In the genomic region with DNA sequence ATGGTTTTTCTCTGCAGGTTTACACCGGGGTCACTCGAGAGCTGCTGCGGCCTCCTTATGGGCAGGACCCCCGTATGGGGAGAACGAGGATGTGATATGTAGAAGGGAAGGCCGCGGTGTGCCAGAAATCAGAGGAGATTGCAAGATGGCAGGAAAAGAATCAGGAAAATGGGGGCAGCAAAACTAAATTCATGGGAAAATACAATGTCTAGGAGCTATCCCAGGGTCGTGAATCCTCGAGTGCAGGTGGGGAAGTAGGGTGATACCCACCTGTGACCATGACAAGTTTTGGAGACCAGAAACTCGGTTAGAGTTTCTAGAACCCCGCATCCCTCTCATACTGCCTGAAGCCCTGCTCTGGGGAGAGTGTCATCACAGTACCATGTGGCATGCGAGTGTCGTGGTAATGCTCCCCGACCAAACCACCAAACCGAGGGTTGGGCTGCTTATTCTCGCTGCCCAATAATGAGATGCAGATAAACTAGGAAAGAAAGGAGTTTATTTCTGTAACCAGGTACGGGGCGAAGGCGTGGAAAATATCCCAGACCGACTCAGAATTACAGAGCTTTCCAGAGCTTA, we compare ENCODE assay signal across 1 cellular context.
TF ChIP-seq lines count a peak whose summit lies in the region.

No MANE protein-coding gene starts in this region.

TF ChIP-seq in K562, 482 proteins besides CTCF, POLR2A, EP300 and RAD21:
- TF ChIP-seq TAF1 (IDR thresholded peaks at IDR 0.05; ENCODE audit: control insufficient read depth, extremely low read depth, insufficient read depth, low read length, severe bottlenecking) = peak; percentile 15
- TF ChIP-seq POLR2AphosphoS5 (IDR thresholded peaks at IDR 0.05; ENCODE audit: control insufficient read depth, insufficient read depth, low read depth, low read length) = peak; percentile 46; the same call in 1 of the 2 replicates
- TF ChIP-seq, protein P1, sequence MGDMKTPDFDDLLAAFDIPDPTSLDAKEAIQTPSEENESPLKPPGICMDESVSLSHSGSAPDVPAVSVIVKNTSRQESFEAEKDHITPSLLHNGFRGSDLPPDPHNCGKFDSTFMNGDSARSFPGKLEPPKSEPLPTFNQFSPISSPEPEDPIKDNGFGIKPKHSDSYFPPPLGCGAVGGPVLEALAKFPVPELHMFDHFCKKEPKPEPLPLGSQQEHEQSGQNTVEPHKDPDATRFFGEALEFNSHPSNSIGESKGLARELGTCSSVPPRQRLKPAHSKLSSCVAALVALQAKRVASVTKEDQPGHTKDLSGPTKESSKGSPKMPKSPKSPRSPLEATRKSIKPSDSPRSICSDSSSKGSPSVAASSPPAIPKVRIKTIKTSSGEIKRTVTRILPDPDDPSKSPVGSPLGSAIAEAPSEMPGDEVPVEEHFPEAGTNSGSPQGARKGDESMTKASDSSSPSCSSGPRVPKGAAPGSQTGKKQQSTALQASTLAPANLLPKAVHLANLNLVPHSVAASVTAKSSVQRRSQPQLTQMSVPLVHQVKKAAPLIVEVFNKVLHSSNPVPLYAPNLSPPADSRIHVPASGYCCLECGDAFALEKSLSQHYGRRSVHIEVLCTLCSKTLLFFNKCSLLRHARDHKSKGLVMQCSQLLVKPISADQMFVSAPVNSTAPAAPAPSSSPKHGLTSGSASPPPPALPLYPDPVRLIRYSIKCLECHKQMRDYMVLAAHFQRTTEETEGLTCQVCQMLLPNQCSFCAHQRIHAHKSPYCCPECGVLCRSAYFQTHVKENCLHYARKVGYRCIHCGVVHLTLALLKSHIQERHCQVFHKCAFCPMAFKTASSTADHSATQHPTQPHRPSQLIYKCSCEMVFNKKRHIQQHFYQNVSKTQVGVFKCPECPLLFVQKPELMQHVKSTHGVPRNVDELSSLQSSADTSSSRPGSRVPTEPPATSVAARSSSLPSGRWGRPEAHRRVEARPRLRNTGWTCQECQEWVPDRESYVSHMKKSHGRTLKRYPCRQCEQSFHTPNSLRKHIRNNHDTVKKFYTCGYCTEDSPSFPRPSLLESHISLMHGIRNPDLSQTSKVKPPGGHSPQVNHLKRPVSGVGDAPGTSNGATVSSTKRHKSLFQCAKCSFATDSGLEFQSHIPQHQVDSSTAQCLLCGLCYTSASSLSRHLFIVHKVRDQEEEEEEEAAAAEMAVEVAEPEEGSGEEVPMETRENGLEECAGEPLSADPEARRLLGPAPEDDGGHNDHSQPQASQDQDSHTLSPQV (IDR thresholded peaks at IDR 0.05) = 0 out of 2 replicates have a peak, but pooled peaks have one; percentile 20
- TF ChIP-seq, protein P2, sequence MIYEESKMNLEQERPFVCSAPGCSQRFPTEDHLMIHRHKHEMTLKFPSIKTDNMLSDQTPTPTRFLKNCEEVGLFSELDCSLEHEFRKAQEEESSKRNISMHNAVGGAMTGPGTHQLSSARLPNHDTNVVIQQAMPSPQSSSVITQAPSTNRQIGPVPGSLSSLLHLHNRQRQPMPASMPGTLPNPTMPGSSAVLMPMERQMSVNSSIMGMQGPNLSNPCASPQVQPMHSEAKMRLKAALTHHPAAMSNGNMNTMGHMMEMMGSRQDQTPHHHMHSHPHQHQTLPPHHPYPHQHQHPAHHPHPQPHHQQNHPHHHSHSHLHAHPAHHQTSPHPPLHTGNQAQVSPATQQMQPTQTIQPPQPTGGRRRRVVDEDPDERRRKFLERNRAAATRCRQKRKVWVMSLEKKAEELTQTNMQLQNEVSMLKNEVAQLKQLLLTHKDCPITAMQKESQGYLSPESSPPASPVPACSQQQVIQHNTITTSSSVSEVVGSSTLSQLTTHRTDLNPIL (CRISPR knock-in tag; IDR thresholded peaks at IDR 0.05) = no peak
- peak; percentile 29 for TF ChIP-seq SMAD1 (IDR thresholded peaks at IDR 0.05; ENCODE audit: low read depth, low read length, partially characterized antibody)
- TF ChIP-seq, protein P3, sequence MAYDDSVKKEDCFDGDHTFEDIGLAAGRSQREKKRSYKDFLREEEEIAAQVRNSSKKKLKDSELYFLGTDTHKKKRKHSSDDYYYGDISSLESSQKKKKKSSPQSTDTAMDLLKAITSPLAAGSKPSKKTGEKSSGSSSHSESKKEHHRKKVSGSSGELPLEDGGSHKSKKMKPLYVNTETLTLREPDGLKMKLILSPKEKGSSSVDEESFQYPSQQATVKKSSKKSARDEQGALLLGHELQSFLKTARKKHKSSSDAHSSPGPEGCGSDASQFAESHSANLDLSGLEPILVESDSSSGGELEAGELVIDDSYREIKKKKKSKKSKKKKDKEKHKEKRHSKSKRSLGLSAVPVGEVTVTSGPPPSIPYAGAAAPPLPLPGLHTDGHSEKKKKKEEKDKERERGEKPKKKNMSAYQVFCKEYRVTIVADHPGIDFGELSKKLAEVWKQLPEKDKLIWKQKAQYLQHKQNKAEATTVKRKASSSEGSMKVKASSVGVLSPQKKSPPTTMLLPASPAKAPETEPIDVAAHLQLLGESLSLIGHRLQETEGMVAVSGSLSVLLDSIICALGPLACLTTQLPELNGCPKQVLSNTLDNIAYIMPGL (CRISPR knock-in tag; IDR thresholded peaks at IDR 0.05) = peak; percentile 7; the same call in 1 of the 2 replicates
- TF ChIP-seq MYNN (IDR thresholded peaks at IDR 0.05) = no peak
- no peak for TF ChIP-seq MYNN (CRISPR knock-in tag; IDR thresholded peaks at IDR 0.05)
- no peak for TF ChIP-seq EWSR1 (IDR thresholded peaks at IDR 0.05; ENCODE audit: borderline replicate concordance, low read depth, partially characterized antibody)
- TF ChIP-seq, protein P4, sequence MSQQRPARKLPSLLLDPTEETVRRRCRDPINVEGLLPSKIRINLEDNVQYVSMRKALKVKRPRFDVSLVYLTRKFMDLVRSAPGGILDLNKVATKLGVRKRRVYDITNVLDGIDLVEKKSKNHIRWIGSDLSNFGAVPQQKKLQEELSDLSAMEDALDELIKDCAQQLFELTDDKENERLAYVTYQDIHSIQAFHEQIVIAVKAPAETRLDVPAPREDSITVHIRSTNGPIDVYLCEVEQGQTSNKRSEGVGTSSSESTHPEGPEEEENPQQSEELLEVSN (IDR thresholded peaks at IDR 0.05; ENCODE audit: borderline replicate concordance in 1 of 2, extremely low read depth in 1 of 2, insufficient read depth in 1 of 2, insufficient read length in 1 of 2, low read depth in 1 of 2, low read length in 1 of 2, poor library complexity in 1 of 2, severe bottlenecking in 1 of 2) = peak; percentile 11 to 64
- TF ChIP-seq YY1 (IDR thresholded peaks at IDR 0.05; ENCODE audit: borderline replicate concordance in 1 of 3, control insufficient read depth in 1 of 3, extremely low read depth in 1 of 3, insufficient read depth in 3 of 3, insufficient read length in 1 of 3, insufficient replicate concordance in 2 of 3, low read depth in 1 of 3, low read length in 2 of 3) = peak in 1 of 3 experiments; percentile 16
TF ChIP-seq in K562: peak in this region for 7.
